ENCODE assay signal across 3 cellular contexts in the genomic region with DNA sequence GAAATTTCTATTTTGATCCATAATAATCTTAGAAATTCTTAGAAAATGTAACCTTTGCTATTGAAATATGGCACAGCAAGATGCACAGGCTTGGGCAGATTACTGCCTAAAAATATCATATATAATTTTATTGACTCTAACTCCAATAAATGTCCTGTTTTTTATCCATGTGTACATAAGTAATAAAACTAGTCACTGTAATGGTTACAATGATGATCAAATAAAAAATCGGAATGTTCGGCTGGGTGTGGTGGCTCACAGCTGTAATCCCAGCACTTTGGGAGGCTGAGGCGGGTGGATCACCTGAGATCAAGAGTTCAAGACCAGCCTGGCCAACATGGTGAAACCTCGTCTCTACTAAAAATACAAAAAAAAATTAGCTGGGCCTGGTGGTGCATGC. TPM values are rescaled to one million over a fixed set of nuclear protein-coding genes. Genes with fewer than 3 reads are reported as not detected.
"Had no signal": no experiment of that assay in that cellular context is flagged by ENCODE, and none has a peak within 500 bp of the region (broad histone marks: within the 10 kb centered on the region; RNA-seq: fewer than 3 reads in every experiment).

No MANE protein-coding gene starts in this region.

RNA-seq across cellular contexts. Expression of gene FOXP2, which starts 26.3 kb away (rescaled TPM):
- total RNA-seq: M059J, MCF 10A, NCI-H460 had no signal
